ENCODE assay signal across 13 cellular contexts in genomic region chr9:86795861-86796497, GRCh38.
A peak's percentile ranks its signal among the peaks of the same experiment; 100 is the strongest.
DNase-seq lines count a peak whose midpoint lies in the region; ATAC-seq and TF ChIP-seq lines count a peak whose summit lies in the region.
"Had no signal": no experiment of that assay in that cellular context is flagged by ENCODE, and none has a peak within 500 bp of the region (broad histone marks: within the 10 kb centered on the region; RNA-seq: fewer than 3 reads in every experiment).

No MANE protein-coding gene starts in this region.

- H3K9me3 ChIP-seq in heart left ventricle = no peaks in the 10 kb centered on the region

- ATAC-seq in heart left ventricle = peak; percentile 83 to 88 (median 86)
- ATAC-seq in activated CD8-positive, alpha-beta T cell treated with anti-CD3 and anti-CD28 coated beads, Interleukin-2, amount 10 ng/mL, durations not matched to agents 7 days and 5 days = no peak
- ATAC-seq: stimulated activated naive CD8-positive, alpha-beta T cell treated with anti-CD3 and anti-CD28 coated beads, Interleukin-15, amount 100 ng/mL, for 72 hours had no signal

- CTCF ChIA-PET in activated CD8-positive, alpha-beta T cell treated with anti-CD3 and anti-CD28 coated beads, Interleukin-2, amount 10 ng/mL, durations not matched to agents 7 days and 5 days (lab: Charles Lee) = no interaction called here

- WGBS in heart left ventricle, 4 donors = 55 to 76% (median 65%) methylated on average over 8 of the region's 8 CpGs

- POLR2A ChIA-PET in activated CD8-positive, alpha-beta T cell treated with anti-CD3 and anti-CD28 coated beads, Interleukin-2, amount 10 ng/mL, durations not matched to agents 7 days and 5 days (lab: Charles Lee) = no interaction called here

- peak; percentile 87 for DNase-seq in AG09309 (ENCODE audit: low read depth)
- peak; percentile 45 for DNase-seq in amniotic stem cell (lab: John Stamatoyannopoulos, UW)
- peak in 4 of 5 donors; percentile 31 to 57 (median 36) for DNase-seq in heart left ventricle
- peak; percentile 13 for DNase-seq in pons (ENCODE audit: low spot score)
- DNase-seq in NCI-H2081 (lab: John Stamatoyannopoulos, UW) = no peak
- DNase-seq in Ammon's horn (ENCODE audit: low spot score) = no peak
- DNase-seq in activated CD8-positive, alpha-beta T cell treated with anti-CD3 and anti-CD28 coated beads, Interleukin-2, amount 10 ng/mL, durations not matched to agents 7 days and 5 days = no peak
- no peak for DNase-seq in hippocampal formation (lab: John Stamatoyannopoulos, UW)
- DNase-seq: activated CD8-positive, alpha-beta memory T cell treated with anti-CD3 and anti-CD28 coated beads for 24 hours; anterior cingulate cortex; glutamatergic neuron; stimulated activated naive CD8-positive, alpha-beta T cell treated with anti-CD3 and anti-CD28 coated beads, Interleukin-15, amount 100 ng/mL, for 72 hours had no signal

- peak; percentile 51 for TF ChIP-seq CTCF in AG09309 (IDR thresholded peaks at IDR 0.05; ENCODE audit: control insufficient read depth, insufficient read depth, low read depth, low read length, missing control alignments)
- TF ChIP-seq CTCF in heart left ventricle (IDR thresholded peaks at IDR 0.05) = peak in 1 of 12 donors; percentile 31

- H3K4me3 Mint-ChIP-seq in activated CD8-positive, alpha-beta T cell treated with anti-CD3 and anti-CD28 coated beads, Interleukin-2, amount 10 ng/mL, durations not matched to agents 7 days and 5 days = no peak overlapping the region
- H3K4me3 Mint-ChIP-seq: B cell; stimulated activated naive CD8-positive, alpha-beta T cell treated with anti-CD3 and anti-CD28 coated beads, Interleukin-15, amount 100 ng/mL, for 72 hours had no signal

- H3K9me3 Mint-ChIP-seq in activated CD8-positive, alpha-beta T cell treated with anti-CD3 and anti-CD28 coated beads, Interleukin-2, amount 10 ng/mL, durations not matched to agents 7 days and 5 days (ENCODE audit: insufficient read depth) = no peaks in the 10 kb centered on the region
- H3K9me3 Mint-ChIP-seq: stimulated activated naive CD8-positive, alpha-beta T cell treated with anti-CD3 and anti-CD28 coated beads, Interleukin-15, amount 100 ng/mL, for 72 hours had no signal

- intact Hi-C loops in heart left ventricle (cut with DNase I) = no loop called here

- no peaks in the 10 kb centered on the region for H3K36me3 Mint-ChIP-seq in activated CD8-positive, alpha-beta T cell treated with anti-CD3 and anti-CD28 coated beads, Interleukin-2, amount 10 ng/mL, durations not matched to agents 7 days and 5 days (ENCODE audit: low read depth)

- H3K36me3 ChIP-seq in heart left ventricle = no peaks in the 10 kb centered on the region

- no peak overlapping the region for H3K27ac Mint-ChIP-seq in activated CD8-positive, alpha-beta T cell treated with anti-CD3 and anti-CD28 coated beads, Interleukin-2, amount 10 ng/mL, durations not matched to agents 7 days and 5 days
- H3K27ac Mint-ChIP-seq: B cell; stimulated activated naive CD8-positive, alpha-beta T cell treated with anti-CD3 and anti-CD28 coated beads, Interleukin-15, amount 100 ng/mL, for 72 hours had no signal

- peaks cover 3% of the 10 kb centered on the region for H3K27me3 Mint-ChIP-seq in activated CD8-positive, alpha-beta T cell treated with anti-CD3 and anti-CD28 coated beads, Interleukin-2, amount 10 ng/mL, durations not matched to agents 7 days and 5 days (ENCODE audit: low read depth)
- H3K27me3 Mint-ChIP-seq: B cell; stimulated activated naive CD8-positive, alpha-beta T cell treated with anti-CD3 and anti-CD28 coated beads, Interleukin-15, amount 100 ng/mL, for 72 hours had no signal

- H3K27me3 ChIP-seq in heart left ventricle = peaks cover 0 to 6% (median 0%) of the 10 kb centered on the region in 9 donors

- no peaks in the 10 kb centered on the region for H3K4me1 Mint-ChIP-seq in activated CD8-positive, alpha-beta T cell treated with anti-CD3 and anti-CD28 coated beads, Interleukin-2, amount 10 ng/mL, durations not matched to agents 7 days and 5 days (ENCODE audit: low read depth)
- H3K4me1 Mint-ChIP-seq: B cell; stimulated activated naive CD8-positive, alpha-beta T cell treated with anti-CD3 and anti-CD28 coated beads, Interleukin-15, amount 100 ng/mL, for 72 hours had no signal

- H3K27ac ChIP-seq in heart left ventricle = peak overlapping the region in 6 of 12 donors; percentile 8 to 73 (median 59)

- peaks cover 0 to 13% (median 0%) of the 10 kb centered on the region in 12 donors for H3K4me1 ChIP-seq in heart left ventricle

- H3K4me3 ChIP-seq in AG09309 (ENCODE audit: control insufficient read depth, low read depth, low read length) = no peak overlapping the region
- H3K4me3 ChIP-seq in heart left ventricle = peak overlapping the region in 5 of 12 donors; percentile 16 to 46 (median 30)

- TF ChIP-seq POLR2A in heart left ventricle (IDR thresholded peaks at IDR 0.05) = no peak

Comparison
In these comparisons a context has a peak if more than half of its experiments do, and no peak if none do; other contexts are left out.
1. DNase-seq: peak in AG09309 (single experiment), amniotic stem cell (single experiment), heart left ventricle (4 of 5) and pons (single experiment); none in NCI-H2081 (0 of 2), Ammon's horn (single experiment), activated CD8-positive, alpha-beta T cell treated with anti-CD3 and anti-CD28 coated beads, Interleukin-2, amount 10 ng/mL, durations not matched to agents 7 days and 5 days (single experiment) and hippocampal formation (0 of 2).